21 cellular contexts compared by ENCODE assay signal in genomic region chr1:196070940-196071339, GRCh38.
DNase-seq lines count a peak whose midpoint lies in the region; ATAC-seq and TF ChIP-seq lines count a peak whose summit lies in the region.
"Had no signal": no experiment of that assay in that cellular context is flagged by ENCODE, and none has a peak within 500 bp of the region (broad histone marks: within the 10 kb centered on the region; RNA-seq: fewer than 3 reads in every experiment).

No MANE protein-coding gene starts in this region.

- intact Hi-C loops in MCF 10A (cut with micrococcal nuclease) = no loop called here
- intact Hi-C loops in mammary epithelial cell (cut with micrococcal nuclease) = no loop called here
- intact Hi-C loops in activated CD4-positive, alpha-beta memory T cell treated with anti-CD3 and anti-CD28 coated beads for 36 hours (cut with micrococcal nuclease) = no loop called here

- H3K4me1 Mint-ChIP-seq in MCF 10A (ENCODE audit: insufficient read depth, unreplicated experiment) (no peaks in the 10 kb centered on the region), neural progenitor cell (peaks cover 13% of the 10 kb centered on the region)
- H3K4me1 Mint-ChIP-seq in activated CD4-positive, alpha-beta memory T cell treated with anti-CD3 and anti-CD28 coated beads for 36 hours (ENCODE audit: low read depth) = no peaks in the 10 kb centered on the region
- H3K4me1 Mint-ChIP-seq: CD8-positive, alpha-beta memory T cell had no signal

- POLR2A ChIA-PET in MCF 10A (lab: Yijun Ruan, JAX) = interaction anchor here (0.7 to 0.8 kb wide), 2 partner anchors 10 to 14 kb away, joined by 3 to 5 read pairs; no protein-coding TSS in a partner anchor
- POLR2A ChIA-PET in activated CD4-positive, alpha-beta memory T cell treated with anti-CD3 and anti-CD28 coated beads for 36 hours (lab: Charles Lee) = no interaction called here

- peaks cover 4% of the 10 kb centered on the region for H3K9me3 Mint-ChIP-seq in MCF 10A (ENCODE audit: unreplicated experiment)
- no peaks in the 10 kb centered on the region for H3K9me3 Mint-ChIP-seq in neural progenitor cell
- H3K9me3 Mint-ChIP-seq in activated CD4-positive, alpha-beta memory T cell treated with anti-CD3 and anti-CD28 coated beads for 36 hours = peaks cover 2% of the 10 kb centered on the region

- H3K4me2 ChIP-seq in mammary epithelial cell (ENCODE audit: insufficient read depth, low read depth, low read length) (no peak overlapping the region), OCI-LY3 (ENCODE audit: low read length) (no peak overlapping the region), neural progenitor cell (no peak overlapping the region)

- no TSS peak for BruUV-seq in MCF 10A (replicated peaks; lab: Mats Ljungman, UMichigan)
- no TSS peak for BruUV-seq in mammary epithelial cell (replicated peaks; lab: Mats Ljungman, UMichigan)

- H3K36me3 ChIP-seq in mammary epithelial cell (ENCODE audit: insufficient read depth, low read length) = no peaks in the 10 kb centered on the region
- H3K36me3 ChIP-seq in OCI-LY3 (replicated peaks; ENCODE audit: low read depth, low read length) = no peaks in the 10 kb centered on the region
- no peaks in the 10 kb centered on the region for H3K36me3 ChIP-seq in neural progenitor cell
- H3K36me3 ChIP-seq: SJSA1 had no signal

- dilution Hi-C loops in mammary epithelial cell (cut with HindIII; ENCODE audit: low sequenced_read_pairs) = no loop called here

- H3K27me3 Mint-ChIP-seq in MCF 10A (ENCODE audit: insufficient read depth, unreplicated experiment) = no peaks in the 10 kb centered on the region
- H3K27me3 Mint-ChIP-seq in neural progenitor cell (ENCODE audit: insufficient read depth, low read depth) = no peaks in the 10 kb centered on the region
- H3K27me3 Mint-ChIP-seq in activated CD4-positive, alpha-beta memory T cell treated with anti-CD3 and anti-CD28 coated beads for 36 hours = no peaks in the 10 kb centered on the region
- H3K27me3 Mint-ChIP-seq: CD8-positive, alpha-beta memory T cell had no signal

- no peak for TF ChIP-seq CTCF in MCF 10A (IDR thresholded peaks at IDR 0.05; ENCODE audit: unreplicated experiment)
- TF ChIP-seq CTCF in mammary epithelial cell (conservative IDR thresholded peaks at IDR 0.05 in 1 of 2, IDR thresholded peaks at IDR 0.05 in 1 of 2; ENCODE audit: extremely low read depth in 1 of 2, insufficient read depth in 1 of 2, low read depth in 1 of 2, low read length in 2 of 2) = no peak
- no peak for TF ChIP-seq CTCF in OCI-LY3 (IDR thresholded peaks at IDR 0.05; ENCODE audit: low read depth, low read length)
- TF ChIP-seq CTCF in neural progenitor cell (IDR thresholded peaks at IDR 0.05) = no peak

- H2AFZ ChIP-seq in mammary epithelial cell (ENCODE audit: low read depth, low read length) (no peak overlapping the region), OCI-LY3 (ENCODE audit: low read depth, low read length) (peak overlapping the region; percentile 37; the same call in 1 of the 2 replicates), neural progenitor cell (replicated peaks) (peak overlapping the region; percentile 32)

- H4K20me1 ChIP-seq in mammary epithelial cell (ENCODE audit: insufficient read depth, low read length) (no peaks in the 10 kb centered on the region), OCI-LY3 (ENCODE audit: insufficient read depth, low read length) (no peaks in the 10 kb centered on the region), neural progenitor cell (ENCODE audit: low read depth) (no peaks in the 10 kb centered on the region)

- no peak for DNase-seq in MCF 10A (ENCODE audit: unreplicated experiment)
- DNase-seq in mammary epithelial cell = no peak
- DNase-seq in dedifferentiated amniotic fluid mesenchymal stem cell (ENCODE audit: extremely low spot score) = peak; percentile 15
- DNase-seq in neural progenitor cell (ENCODE audit: low spot score) = no peak
- DNase-seq in effector CD8-positive, alpha-beta T cell (lab: John Stamatoyannopoulos, UW) = no peak
- no peak for DNase-seq in activated CD4-positive, alpha-beta memory T cell treated with anti-CD3 and anti-CD28 coated beads for 36 hours
- DNase-seq: 8988T; CD8-positive, alpha-beta memory T cell; DMS79; H7; IMR-90; NCI-H1417 treated with DMSO at 0.1 percent for 48 hours; NCI-H187 treated with DMSO at 0.1 percent for 48 hours; NCI-H774; NK-92 treated with Interleukin-12 subunit alpha and Interleukin-12 subunit beta, amount 100 ng/mL, for 24 hours had no signal

- H3K27me3 ChIP-seq in mammary epithelial cell (ENCODE audit: insufficient read depth, low read length) (no peaks in the 10 kb centered on the region), OCI-LY3 (ENCODE audit: low read depth, low read length) (no peaks in the 10 kb centered on the region), neural progenitor cell (no peaks in the 10 kb centered on the region)
- H3K27me3 ChIP-seq: SJSA1 had no signal

- WGBS in mammary epithelial cell (ENCODE audit: low coverage, missing lambda C conversion rate) = 18% methylated on average over 2 of the region's 2 CpGs

- no peaks in the 10 kb centered on the region for H3K79me2 ChIP-seq in mammary epithelial cell (ENCODE audit: insufficient read depth, low read length)
- H3K79me2 ChIP-seq in OCI-LY3 (ENCODE audit: low read length) = no peaks in the 10 kb centered on the region
- no peaks in the 10 kb centered on the region for H3K79me2 ChIP-seq in neural progenitor cell (ENCODE audit: low read depth)

- in situ Hi-C loops in mammary epithelial cell (cut with MboI; ENCODE audit: low sequenced_read_pairs in 2 of 2) = no loop called here

- H3K27ac Mint-ChIP-seq in MCF 10A (ENCODE audit: low read depth, unreplicated experiment) (peak overlapping the region; percentile 21), neural progenitor cell (no peak overlapping the region)
- no peak overlapping the region for H3K27ac Mint-ChIP-seq in activated CD4-positive, alpha-beta memory T cell treated with anti-CD3 and anti-CD28 coated beads for 36 hours
- H3K27ac Mint-ChIP-seq: CD8-positive, alpha-beta memory T cell had no signal

- no peaks in the 10 kb centered on the region for H3F3A ChIP-seq in neural progenitor cell (ENCODE audit: low read depth)

- no peak overlapping the region for H3K4me3 ChIP-seq in mammary epithelial cell (replicated peaks in 1 of 3; ENCODE audit: insufficient read depth in 1 of 3, low read depth in 2 of 3, low read length in 3 of 3)
- H3K4me3 ChIP-seq in OCI-LY3 (ENCODE audit: low read length) = no peak overlapping the region
- no peak overlapping the region for H3K4me3 ChIP-seq in neural progenitor cell
- H3K4me3 ChIP-seq: GM12878, SJSA1 had no signal

- H3K36me3 Mint-ChIP-seq in MCF 10A (ENCODE audit: insufficient read depth, unreplicated experiment) (no peaks in the 10 kb centered on the region), neural progenitor cell (no peaks in the 10 kb centered on the region)
- H3K36me3 Mint-ChIP-seq in activated CD4-positive, alpha-beta memory T cell treated with anti-CD3 and anti-CD28 coated beads for 36 hours = no peaks in the 10 kb centered on the region
- H3K36me3 Mint-ChIP-seq: CD8-positive, alpha-beta memory T cell had no signal

- ATAC-seq in HG03196 (IDR thresholded peaks at IDR 0.05; ENCODE audit: unreplicated experiment) = no peak
- ATAC-seq: GM12878, Panc1 had no signal

- no peaks in the 10 kb centered on the region for H3K9me3 ChIP-seq in mammary epithelial cell (replicated peaks; ENCODE audit: insufficient read depth, low read length)
- H3K9me3 ChIP-seq in OCI-LY3 (ENCODE audit: insufficient read depth, low read length) = no peaks in the 10 kb centered on the region
- no peaks in the 10 kb centered on the region for H3K9me3 ChIP-seq in neural progenitor cell (ENCODE audit: low read depth)
- H3K9me3 ChIP-seq: SJSA1 had no signal

- no peak overlapping the region for H3K4me3 Mint-ChIP-seq in MCF 10A (ENCODE audit: unreplicated experiment)
- no peak overlapping the region for H3K4me3 Mint-ChIP-seq in neural progenitor cell
- no peak overlapping the region for H3K4me3 Mint-ChIP-seq in activated CD4-positive, alpha-beta memory T cell treated with anti-CD3 and anti-CD28 coated beads for 36 hours
- H3K4me3 Mint-ChIP-seq: CD8-positive, alpha-beta memory T cell had no signal

- no peaks in the 10 kb centered on the region for H3K4me1 ChIP-seq in mammary epithelial cell (ENCODE audit: insufficient read depth, low read length)
- no peaks in the 10 kb centered on the region for H3K4me1 ChIP-seq in OCI-LY3 (ENCODE audit: low read length)
- H3K4me1 ChIP-seq in neural progenitor cell = no peaks in the 10 kb centered on the region
- H3K4me1 ChIP-seq: SJSA1 had no signal

- CTCF ChIA-PET in MCF 10A (lab: Yijun Ruan, JAX) = interaction anchor here (1.2 kb wide), 1 partner anchor 51 kb away, joined by 4 read pairs; no protein-coding TSS in a partner anchor
- CTCF ChIA-PET in mammary epithelial cell (lab: Charles Lee; ENCODE audit: low non-redundant PET) = no interaction called here
- CTCF ChIA-PET in activated CD4-positive, alpha-beta memory T cell treated with anti-CD3 and anti-CD28 coated beads for 36 hours (lab: Charles Lee) = no interaction called here

- H3K27ac ChIP-seq in mammary epithelial cell (ENCODE audit: insufficient read depth, low read depth, low read length) = no peak overlapping the region
- no peak overlapping the region for H3K27ac ChIP-seq in OCI-LY3 (ENCODE audit: low read length)
- H3K27ac ChIP-seq in neural progenitor cell = no peak overlapping the region
- H3K27ac ChIP-seq: C4-2B, SJSA1 had no signal

- H3K9ac ChIP-seq in mammary epithelial cell (ENCODE audit: insufficient read depth, low read length) (no peak overlapping the region), OCI-LY3 (ENCODE audit: low read length) (no peak overlapping the region), neural progenitor cell (no peak overlapping the region)
